In genomic region chr18:3541549-3542386, GRCh38 we compare ENCODE assay signal across 10 cellular contexts.
DNase-seq lines count a peak whose midpoint lies in the region; ATAC-seq and TF ChIP-seq lines count a peak whose summit lies in the region.
"Had no signal": no experiment of that assay in that cellular context is flagged by ENCODE, and none has a peak within 500 bp of the region (broad histone marks: within the 10 kb centered on the region; RNA-seq: fewer than 3 reads in every experiment).

No MANE protein-coding gene starts in this region.

- CTCF ChIA-PET in activated CD4-positive, alpha-beta memory T cell treated with anti-CD3 and anti-CD28 coated beads for 36 hours (lab: Charles Lee) = interaction anchor here (0.6 to 2.4 kb wide), 6 partner anchors 13 to 125 kb away, joined by 3 to 11 read pairs (median 5); no protein-coding TSS in a partner anchor
- CTCF ChIA-PET in activated CD4-positive, alpha-beta memory T cell treated with anti-CD3 and anti-CD28 coated beads, Interleukin-2, amount 10 ng/mL, durations not matched to agents 7 days and 5 days (lab: Charles Lee) = no interaction called here
- CTCF ChIA-PET in OCI-LY7 (lab: Charles Lee; ENCODE audit: unreplicated experiment) = interaction anchor here (1.0 kb wide), 1 partner anchor 44 kb away, joined by 3 read pairs; no protein-coding TSS in a partner anchor

- POLR2A ChIA-PET in activated CD4-positive, alpha-beta memory T cell treated with anti-CD3 and anti-CD28 coated beads for 36 hours (lab: Charles Lee) = interaction anchor here (0.6 to 1.8 kb wide), 7 partner anchors 15 to 105 kb away, joined by 3 to 8 read pairs (median 3); no protein-coding TSS in a partner anchor
- POLR2A ChIA-PET in activated CD4-positive, alpha-beta memory T cell treated with anti-CD3 and anti-CD28 coated beads, Interleukin-2, amount 10 ng/mL, durations not matched to agents 7 days and 5 days (lab: Charles Lee) = no interaction called here
- POLR2A ChIA-PET in OCI-LY7 (lab: Charles Lee) = interaction anchor here (0.6 to 0.8 kb wide), 3 partner anchors 9 to 154 kb away, joined by 3 read pairs; no protein-coding TSS in a partner anchor

- H4K20me1 ChIP-seq in OCI-LY7 (ENCODE audit: insufficient read depth, low read length) = no peaks in the 10 kb centered on the region

- no peaks in the 10 kb centered on the region for H3K27me3 Mint-ChIP-seq in activated CD4-positive, alpha-beta memory T cell treated with anti-CD3 and anti-CD28 coated beads for 36 hours
- no peaks in the 10 kb centered on the region for H3K27me3 Mint-ChIP-seq in activated CD4-positive, alpha-beta memory T cell treated with anti-CD3 and anti-CD28 coated beads, Interleukin-2, amount 10 ng/mL, durations not matched to agents 7 days and 5 days

- H3K4me1 ChIP-seq in OCI-LY7 (ENCODE audit: insufficient read depth, low read length, poor library complexity, severe bottlenecking) = peaks cover 22% of the 10 kb centered on the region

- peak overlapping the region; percentile 59 for H3K27ac Mint-ChIP-seq in activated CD4-positive, alpha-beta memory T cell treated with anti-CD3 and anti-CD28 coated beads for 36 hours
- H3K27ac Mint-ChIP-seq in activated CD4-positive, alpha-beta memory T cell treated with anti-CD3 and anti-CD28 coated beads, Interleukin-2, amount 10 ng/mL, durations not matched to agents 7 days and 5 days = no peak overlapping the region
- peak overlapping the region; percentile 52 for H3K27ac Mint-ChIP-seq in stimulated activated effector memory CD8-positive, alpha-beta T cell treated with anti-CD3 and anti-CD28 coated beads, Interleukin-12 subunit alpha, Interleukin-12 subunit beta, amount 100 ng/mL, for 72 hours

- H3K4me3 ChIP-seq in OCI-LY7 (ENCODE audit: low read depth, low read length, poor library complexity, severe bottlenecking) = no peak overlapping the region

- H2AFZ ChIP-seq in OCI-LY7 (ENCODE audit: low read length) = peak overlapping the region; percentile 69; the same call in 1 of the 2 replicates

- peak overlapping the region; percentile 8 for H3K4me3 Mint-ChIP-seq in activated CD4-positive, alpha-beta memory T cell treated with anti-CD3 and anti-CD28 coated beads for 36 hours
- no peak overlapping the region for H3K4me3 Mint-ChIP-seq in activated CD4-positive, alpha-beta memory T cell treated with anti-CD3 and anti-CD28 coated beads, Interleukin-2, amount 10 ng/mL, durations not matched to agents 7 days and 5 days
- H3K4me3 Mint-ChIP-seq in stimulated activated effector memory CD8-positive, alpha-beta T cell treated with anti-CD3 and anti-CD28 coated beads, Interleukin-12 subunit alpha, Interleukin-12 subunit beta, amount 100 ng/mL, for 72 hours = peak overlapping the region; percentile 10

- intact Hi-C loops in activated CD4-positive, alpha-beta memory T cell treated with anti-CD3 and anti-CD28 coated beads for 36 hours (cut with micrococcal nuclease) = loop anchor here (1.0 to 5.0 kb wide), 7 partner anchors 15 to 126 kb away; no protein-coding TSS in a partner anchor
- intact Hi-C loops in OCI-LY7 (cut with micrococcal nuclease; ENCODE audit: unreplicated experiment) = no loop called here

- no peaks in the 10 kb centered on the region for H3K79me2 ChIP-seq in OCI-LY7 (ENCODE audit: insufficient read depth, low read depth, low read length)

- no peaks in the 10 kb centered on the region for H3K36me3 Mint-ChIP-seq in activated CD4-positive, alpha-beta memory T cell treated with anti-CD3 and anti-CD28 coated beads for 36 hours
- no peaks in the 10 kb centered on the region for H3K36me3 Mint-ChIP-seq in activated CD4-positive, alpha-beta memory T cell treated with anti-CD3 and anti-CD28 coated beads, Interleukin-2, amount 10 ng/mL, durations not matched to agents 7 days and 5 days (ENCODE audit: low read depth)
- H3K36me3 Mint-ChIP-seq in stimulated activated effector memory CD8-positive, alpha-beta T cell treated with anti-CD3 and anti-CD28 coated beads, Interleukin-12 subunit alpha, Interleukin-12 subunit beta, amount 100 ng/mL, for 72 hours = no peaks in the 10 kb centered on the region

- H3K27ac ChIP-seq in OCI-LY7 (ENCODE audit: low read depth, low read length, poor library complexity, severe bottlenecking) = no peak overlapping the region
- H3K27ac ChIP-seq in substantia nigra (ENCODE audit: low read depth, low read length, poor library complexity, severe bottlenecking) = no peak overlapping the region

- peaks cover 35% of the 10 kb centered on the region for H3K4me1 Mint-ChIP-seq in activated CD4-positive, alpha-beta memory T cell treated with anti-CD3 and anti-CD28 coated beads for 36 hours (ENCODE audit: low read depth)
- peaks cover 8% of the 10 kb centered on the region for H3K4me1 Mint-ChIP-seq in activated CD4-positive, alpha-beta memory T cell treated with anti-CD3 and anti-CD28 coated beads, Interleukin-2, amount 10 ng/mL, durations not matched to agents 7 days and 5 days
- peaks cover 16% of the 10 kb centered on the region for H3K4me1 Mint-ChIP-seq in stimulated activated effector memory CD8-positive, alpha-beta T cell treated with anti-CD3 and anti-CD28 coated beads, Interleukin-12 subunit alpha, Interleukin-12 subunit beta, amount 100 ng/mL, for 72 hours

- no peaks in the 10 kb centered on the region for H3K9me3 Mint-ChIP-seq in activated CD4-positive, alpha-beta memory T cell treated with anti-CD3 and anti-CD28 coated beads for 36 hours
- H3K9me3 Mint-ChIP-seq in activated CD4-positive, alpha-beta memory T cell treated with anti-CD3 and anti-CD28 coated beads, Interleukin-2, amount 10 ng/mL, durations not matched to agents 7 days and 5 days = no peaks in the 10 kb centered on the region
- H3K9me3 Mint-ChIP-seq in stimulated activated effector memory CD8-positive, alpha-beta T cell treated with anti-CD3 and anti-CD28 coated beads, Interleukin-12 subunit alpha, Interleukin-12 subunit beta, amount 100 ng/mL, for 72 hours = no peaks in the 10 kb centered on the region

- H3K9me3 ChIP-seq in OCI-LY7 (ENCODE audit: low read length) = no peaks in the 10 kb centered on the region

- DNase-seq in activated CD4-positive, alpha-beta memory T cell treated with anti-CD3 and anti-CD28 coated beads for 36 hours = peak; percentile 68
- no peak for DNase-seq in activated CD4-positive, alpha-beta memory T cell treated with anti-CD3 and anti-CD28 coated beads, Interleukin-2, amount 10 ng/mL, durations not matched to agents 7 days and 5 days
- no peak for DNase-seq in OCI-LY7 (ENCODE audit: low spot score)
- DNase-seq in stimulated activated effector memory CD8-positive, alpha-beta T cell treated with anti-CD3 and anti-CD28 coated beads, Interleukin-12 subunit alpha, Interleukin-12 subunit beta, amount 100 ng/mL, for 72 hours (ENCODE audit: low spot score in 2 of 2) = peak in 1 of 2 donors; percentile 49
- no peak for DNase-seq in substantia nigra (lab: John Stamatoyannopoulos, UW)
- DNase-seq in NCI-H1694 (lab: John Stamatoyannopoulos, UW) = no peak
- no peak for DNase-seq in NCI-H748 treated with DMSO at 0.1 percent for 48 hours (lab: John Stamatoyannopoulos, UW)
- DNase-seq: anterior cingulate cortex, foreskin melanocyte had no signal

- peak overlapping the region; percentile 25 for H3K4me2 ChIP-seq in OCI-LY7 (ENCODE audit: low read length)

- BruUV-seq in OCI-LY7 (replicated peaks; lab: Mats Ljungman, UMichigan) = no TSS peak

- no peaks in the 10 kb centered on the region for H3K36me3 ChIP-seq in OCI-LY7 (ENCODE audit: insufficient read depth, low read length)

- TF ChIP-seq CTCF in OCI-LY7 (conservative IDR thresholded peaks at IDR 0.05; ENCODE audit: low read length) = no peak

- H3K9me2 ChIP-seq in OCI-LY7 (ENCODE audit: insufficient read depth, low read length) = no peaks in the 10 kb centered on the region

- peak; percentile 99 for ATAC-seq in HG02610 (IDR thresholded peaks at IDR 0.05; ENCODE audit: unreplicated experiment)
- ATAC-seq in stimulated activated effector memory CD8-positive, alpha-beta T cell treated with anti-CD3 and anti-CD28 coated beads, Interleukin-12 subunit alpha, Interleukin-12 subunit beta, amount 100 ng/mL, for 72 hours = peak; percentile 100
